10 cellular contexts compared by ENCODE assay signal in genomic region chr5:364497-364896, GRCh38.
"Had no signal": no experiment of that assay in that cellular context is flagged by ENCODE, and none has a peak within 500 bp of the region (broad histone marks: within the 10 kb centered on the region; RNA-seq: fewer than 3 reads in every experiment).

No MANE protein-coding gene starts in this region.

- H3K36me3 ChIP-seq: HAP-1 had no signal

- H3K4me2 ChIP-seq: GM23338 had no signal

- H3K27ac Mint-ChIP-seq: GM23338, HFFc6 had no signal

- ATAC-seq: GM23338, HCT116 had no signal

- H3K4me3 Mint-ChIP-seq: GM23338, HFFc6 had no signal

- H3K4me3 ChIP-seq: GM23248, GM23338, HAP-1 had no signal

- H3K9ac ChIP-seq: GM23248 had no signal

- H2AFZ ChIP-seq: GM23248, GM23338 had no signal

- H3K9me3 ChIP-seq: HAP-1 had no signal

- DNase-seq: GM23248, GOT3, H7, HCEC 1CT, HFFc6 had no signal

- H3K27ac ChIP-seq: GM23248 had no signal

- H3K4me1 ChIP-seq: HAP-1 had no signal

- FAIRE-seq: H1, H54 had no signal

- H3K9me3 Mint-ChIP-seq: GM23338 had no signal
